14 cellular contexts compared by ENCODE assay signal in the genomic region with DNA sequence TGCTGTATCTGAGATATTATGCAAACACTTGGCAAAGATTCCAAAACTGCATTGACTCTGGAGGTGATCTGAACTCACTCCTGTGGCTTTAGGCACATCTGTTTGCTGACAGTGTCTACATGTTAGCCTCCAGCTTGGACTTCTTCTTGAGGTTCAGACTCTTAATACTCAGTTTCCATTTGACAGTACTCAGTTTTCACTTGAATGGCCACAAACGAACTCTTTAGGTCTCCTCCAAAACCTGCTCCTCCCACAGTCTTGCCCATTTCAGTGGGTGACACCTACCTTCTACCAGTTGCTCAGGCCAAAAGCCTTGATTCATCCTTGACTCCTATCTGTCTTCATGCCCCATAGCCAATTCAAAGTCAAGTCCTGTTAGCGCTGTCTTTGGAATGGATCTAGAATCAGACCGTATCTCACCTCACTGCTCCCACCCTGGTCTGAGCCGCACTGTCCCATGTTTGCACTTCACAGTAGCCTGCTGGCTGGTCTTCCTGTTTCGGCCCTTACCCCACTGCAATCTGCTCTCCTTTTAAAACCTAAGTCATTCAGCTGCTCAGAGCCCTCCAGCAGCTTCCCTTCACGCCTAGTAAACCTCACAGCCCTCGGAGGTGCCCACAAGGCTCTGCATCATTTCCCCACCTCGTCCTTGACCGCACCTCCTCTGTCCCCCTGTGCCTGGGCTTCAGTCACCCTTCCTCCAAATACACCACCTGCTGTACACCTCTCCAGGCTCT. TPM values are rescaled to one million over a fixed set of nuclear protein-coding genes. Genes with fewer than 3 reads are reported as not detected.
A peak's percentile ranks its signal among the peaks of the same experiment; 100 is the strongest.
DNase-seq lines count a peak whose midpoint lies in the region; ATAC-seq and TF ChIP-seq lines count a peak whose summit lies in the region.
"Had no signal": no experiment of that assay in that cellular context is flagged by ENCODE, and none has a peak within 500 bp of the region (broad histone marks: within the 10 kb centered on the region; RNA-seq: fewer than 3 reads in every experiment).

No MANE protein-coding gene starts in this region.

- peaks cover 28% of the 10 kb centered on the region for H3K4me1 Mint-ChIP-seq in dendritic cell treated with granulocyte-macrophage colony-stimulating factor and Interleukin-4, amounts not matched to agents 40 ng/mL and 50 ng/mL, for 4 days (ENCODE audit: low read depth)

- CTCF ChIA-PET in GM10248 (lab: Yijun Ruan, JAX): interaction anchor here (0.8 to 2.1 kb wide), 4 partner anchors 11 to 209 kb away, joined by 3 to 11 read pairs (median 5); partner anchors contain the start of gene ATG16L1

- TF ChIP-seq CTCF in GM10248 (IDR thresholded peaks at IDR 0.05; ENCODE audit: control extremely low read depth, extremely low read depth, low read depth, missing control alignments): no peak

- no peaks in the 10 kb centered on the region for H3K27me3 Mint-ChIP-seq in dendritic cell treated with granulocyte-macrophage colony-stimulating factor and Interleukin-4, amounts not matched to agents 40 ng/mL and 50 ng/mL, for 4 days

- POLR2A ChIA-PET in GM10248 (lab: Yijun Ruan, JAX): interaction anchor here (0.5 to 1.5 kb wide), 2 partner anchors 10 to 117 kb away, joined by 3 to 4 read pairs; partner anchors contain the start of gene ATG16L1

- peak; percentile 84 for ATAC-seq in GM19351 (IDR thresholded peaks at IDR 0.05; ENCODE audit: unreplicated experiment)
- ATAC-seq in HG03064 (IDR thresholded peaks at IDR 0.05; ENCODE audit: low read depth, unreplicated experiment): peak; percentile 69
- no peak for ATAC-seq in esophagus mucosa
- no peak for ATAC-seq in left colon
- ATAC-seq: SK-N-SH treated with all-trans-retinoic acid at 6 μM for 48 hours had no signal

- no peaks in the 10 kb centered on the region for H3K9me3 Mint-ChIP-seq in dendritic cell treated with granulocyte-macrophage colony-stimulating factor and Interleukin-4, amounts not matched to agents 40 ng/mL and 50 ng/mL, for 4 days

- H3K36me3 Mint-ChIP-seq in dendritic cell treated with granulocyte-macrophage colony-stimulating factor and Interleukin-4, amounts not matched to agents 40 ng/mL and 50 ng/mL, for 4 days (ENCODE audit: low read depth): peaks cover 98% of the 10 kb centered on the region

- peak overlapping the region; percentile 26 for H3K27ac Mint-ChIP-seq in dendritic cell treated with granulocyte-macrophage colony-stimulating factor and Interleukin-4, amounts not matched to agents 40 ng/mL and 50 ng/mL, for 4 days

- intact Hi-C loops in dendritic cell treated with granulocyte-macrophage colony-stimulating factor and Interleukin-4, amounts not matched to agents 40 ng/mL and 50 ng/mL, for 4 days (cut with micrococcal nuclease): no loop called here
- intact Hi-C loops in left colon (cut with DNase I, micrococcal nuclease): no loop called here

- no peak overlapping the region for H3K4me3 Mint-ChIP-seq in dendritic cell treated with granulocyte-macrophage colony-stimulating factor and Interleukin-4, amounts not matched to agents 40 ng/mL and 50 ng/mL, for 4 days

- DNase-seq in GM10248 (ENCODE audit: extremely low spot score) (peak; percentile 53), 8988T (no peak), SW 1271 (lab: John Stamatoyannopoulos, UW) (no peak), left colon (no peak)
- DNase-seq: NCI-H748 treated with DMSO at 0.1 percent for 48 hours had no signal

RNA-seq across cellular contexts. Expression of gene ATG16L1, which starts 10.5 kb away (rescaled TPM):
- total RNA-seq in esophagus mucosa (13.9 TPM), left colon (10 to 100 TPM; 34.5 to 36.2 TPM)

RNA-seq across cellular contexts. Expression of gene SAG, which starts 45.6 kb away (rescaled TPM):
- total RNA-seq in esophagus mucosa: not detected
- total RNA-seq in left colon: not detected
- total RNA-seq: cardiac muscle cell, kidney epithelial cell, M059J, tibial nerve had no signal

Comparison
In these comparisons a context has a peak if more than half of its experiments do, and no peak if none do; other contexts are left out.
1. ATAC-seq: peak in GM19351 (single experiment) and HG03064 (single experiment); none in esophagus mucosa (single experiment) and left colon (single experiment).